In the genomic region with DNA sequence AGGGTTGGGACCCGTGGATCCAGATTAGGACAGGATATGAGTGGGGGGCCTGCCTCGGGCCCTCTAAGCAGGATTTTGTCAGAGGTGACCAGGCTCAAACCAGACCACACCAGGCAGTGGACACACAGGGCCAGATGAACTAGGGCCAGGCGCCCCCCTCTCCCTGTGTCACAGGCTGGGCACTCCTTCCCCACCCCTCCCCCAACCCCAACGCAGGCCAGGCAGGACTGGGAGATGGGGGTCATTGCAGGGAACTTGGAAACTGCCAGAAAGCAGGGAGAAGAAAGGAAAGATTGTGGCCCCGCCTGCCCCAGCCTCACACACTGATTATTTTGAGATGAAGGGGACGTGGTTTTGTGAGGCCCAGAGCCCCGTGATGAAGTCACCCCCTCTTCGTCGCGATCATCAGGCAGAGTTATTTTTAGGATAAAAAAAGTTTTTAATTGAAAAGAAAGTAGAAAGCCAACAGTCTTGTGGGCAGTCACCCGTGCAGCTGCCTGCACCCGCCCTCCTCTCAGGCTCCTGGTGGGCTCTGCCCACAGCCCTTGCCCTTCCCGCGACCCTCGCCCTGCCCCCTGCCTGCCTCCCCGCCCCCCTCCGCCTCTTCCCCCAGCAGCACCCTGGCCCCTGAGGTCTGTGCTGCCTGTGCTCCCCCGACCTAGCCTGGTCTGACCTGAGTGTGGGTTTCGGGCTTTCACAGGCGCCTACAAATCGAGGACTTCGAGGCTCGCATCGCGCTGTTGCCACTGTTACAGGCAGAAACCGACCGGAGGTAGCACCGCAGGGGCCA, we compare ENCODE assay signal across 24 cellular contexts. TPM values are rescaled to one million over a fixed set of nuclear protein-coding genes. Genes with fewer than 3 reads are reported as not detected.
DNase-seq lines count a peak whose midpoint lies in the region; ATAC-seq and TF ChIP-seq lines count a peak whose summit lies in the region.
"Had no signal": no experiment of that assay in that cellular context is flagged by ENCODE, and none has a peak within 500 bp of the region (broad histone marks: within the 10 kb centered on the region; RNA-seq: fewer than 3 reads in every experiment).

No MANE protein-coding gene starts in this region.

- ATAC-seq in IMR-90 (ENCODE audit: low read depth) (no peak), memory B cell (ENCODE audit: low read depth) (peak; percentile 20), GM19324 (IDR thresholded peaks at IDR 0.05; ENCODE audit: low FRiP score, unreplicated experiment) (no peak), SK-N-SH treated with all-trans-retinoic acid at 6 μM for 48 hours (no peak), GM19455 (IDR thresholded peaks at IDR 0.05; ENCODE audit: unreplicated experiment) (no peak)
- ATAC-seq: left colon; natural killer cell treated with Interleukin-12 subunit alpha and Interleukin-12 subunit beta and Interleukin-15 and Interleukin-18, amount 100 ng/mL, for 72 hours had no signal

- peak overlapping the region; percentile 14 for H2AFZ ChIP-seq in IMR-90 (replicated peaks; ENCODE audit: low read length, poor library complexity)

- WGBS in IMR-90 (ENCODE audit: extremely low coverage in 2 of 2, insufficient read length in 1 of 2), 2 experiments, result 95% methylated on average over 8 of the region's 28 CpGs; no CpG with 5 or more reads in 1 of the 2 experiments

- H3K27ac ChIP-seq in BLaER1 treated with 17β-estradiol and CSF1 and Interleukin-3, amounts not matched to agents 10 nM and 100 nM, result peak overlapping the region in 8 of 11 experiments; percentile 54 to 67 (median 62); a peak in 17 of 22 replicates
- H3K27ac ChIP-seq in IMR-90 (ENCODE audit: insufficient read depth, low read length) (no peak overlapping the region), RWPE1 (peak overlapping the region; percentile 19; the same call in 1 of the 2 replicates)
- H3K27ac ChIP-seq: adrenal gland, prostate gland, suprapubic skin, uterus, WERI-Rb-1 had no signal

- H4K91ac ChIP-seq in IMR-90 (ENCODE audit: insufficient read depth, low read depth, low read length), result no peak overlapping the region

- H3K79me1 ChIP-seq in IMR-90 (ENCODE audit: low read depth in 1 of 2, low read length in 2 of 2), result peaks cover 9 to 34% of the 10 kb centered on the region in 2 experiments

- no peak overlapping the region for H2AK5ac ChIP-seq in IMR-90 (ENCODE audit: low read depth, low read length)

- in situ Hi-C loops in IMR-90 (cut with MboI; ENCODE audit: low sequenced_read_pairs), result loop anchor here (25.0 kb wide), 1 partner anchor 436 kb away; no protein-coding TSS in a partner anchor

- H3K23ac ChIP-seq in IMR-90 (ENCODE audit: low read depth, low read length), result no peak overlapping the region

- no peak overlapping the region for H4K8ac ChIP-seq in IMR-90 (ENCODE audit: low read depth in 2 of 2, low read length in 2 of 2)

- H3K4me2 ChIP-seq in BLaER1 treated with 17β-estradiol and CSF1 and Interleukin-3, amounts not matched to agents 10 nM and 100 nM, result peak overlapping the region; percentile 74 to 88 (median 80)
- H3K4me2 ChIP-seq in IMR-90 (ENCODE audit: low read depth, low read length), result no peak overlapping the region

- H2BK20ac ChIP-seq in IMR-90 (ENCODE audit: low read depth, low read length), result no peak overlapping the region

- CTCF ChIA-PET in IMR-90 (lab: Yijun Ruan, JAX), result no interaction called here
- CTCF ChIA-PET in RWPE1 (lab: Yijun Ruan, JAX), result no interaction called here

- peaks cover 34 to 86% (median 56%) of the 10 kb centered on the region in 11 experiments for H4K20me1 ChIP-seq in BLaER1 treated with 17β-estradiol and CSF1 and Interleukin-3, amounts not matched to agents 10 nM and 100 nM
- peaks cover 33% of the 10 kb centered on the region for H4K20me1 ChIP-seq in IMR-90 (ENCODE audit: insufficient read depth, low read length)

- H3K4ac ChIP-seq in IMR-90 (ENCODE audit: low read depth, low read length), result no peak overlapping the region

- no peak overlapping the region for H3K14ac ChIP-seq in IMR-90 (replicated peaks; ENCODE audit: low read depth, low read length)

- POLR2A ChIA-PET in IMR-90 (lab: Charles Lee; ENCODE audit: unreplicated experiment), result no interaction called here
- POLR2A ChIA-PET in RWPE1 (lab: Yijun Ruan, JAX; ENCODE audit: low non-redundant PET), result no interaction called here

- no peak for DNase-seq in IMR-90
- no peak for DNase-seq in RWPE1 (ENCODE audit: low spot score)
- DNase-seq in memory B cell (ENCODE audit: low spot score in 2 of 2), result no peak
- DNase-seq in mucosa of gallbladder (ENCODE audit: low spot score), result no peak
- DNase-seq: activated CD4-positive, alpha-beta T cell treated with anti-CD3 and anti-CD28 coated beads, Interleukin-2, amount 50 U/mL, for 1 hour; activated CD8-positive, alpha-beta memory T cell treated with anti-CD3 and anti-CD28 coated beads, Interleukin-2, amount 50 U/mL, for 4 hours; activated gamma-delta T cell; adrenal gland; left colon; NCI-H1092; NCI-H2081; NCI-H446 treated with DMSO at 0.1 percent for 48 hours; T-helper 2 cell; uterus; WERI-Rb-1 had no signal

- H3K18ac ChIP-seq in IMR-90 (ENCODE audit: low read depth, low read length), result no peak overlapping the region

- peaks cover 9% of the 10 kb centered on the region for H3K4me1 Mint-ChIP-seq in memory B cell

- H3K36me3 ChIP-seq in BLaER1 treated with 17β-estradiol and CSF1 and Interleukin-3, amounts not matched to agents 10 nM and 100 nM, result peaks cover 24 to 75% (median 57%) of the 10 kb centered on the region in 11 experiments
- H3K36me3 ChIP-seq in IMR-90 (ENCODE audit: control insufficient read depth, insufficient read depth, low read length), result peaks cover 26% of the 10 kb centered on the region
- H3K36me3 ChIP-seq: prostate gland, uterus had no signal

- H3K9ac ChIP-seq in BLaER1 treated with 17β-estradiol and CSF1 and Interleukin-3, amounts not matched to agents 10 nM and 100 nM, result peak overlapping the region; percentile 25 to 69 (median 56); a peak in 20 of 22 replicates
- no peak overlapping the region for H3K9ac ChIP-seq in IMR-90 (ENCODE audit: low read depth, low read length)

- TF ChIP-seq RAD21 in IMR-90 (IDR thresholded peaks at IDR 0.05; ENCODE audit: low read length), result no peak

- peaks cover 62 to 76% (median 68%) of the 10 kb centered on the region in 10 experiments for H3K4me1 ChIP-seq in BLaER1 treated with 17β-estradiol and CSF1 and Interleukin-3, amounts not matched to agents 10 nM and 100 nM
- H3K4me1 ChIP-seq in IMR-90 (ENCODE audit: control insufficient read depth, insufficient read depth, low read length), result peaks cover 6% of the 10 kb centered on the region
- H3K4me1 ChIP-seq: adrenal gland, prostate gland, suprapubic skin, uterus had no signal

- H3K4me3 ChIP-seq in BLaER1 treated with 17β-estradiol and CSF1 and Interleukin-3, amounts not matched to agents 10 nM and 100 nM, result peak overlapping the region in 2 of 10 experiments; percentile 31 to 46; a peak in 4 of 20 replicates
- no peak overlapping the region for H3K4me3 ChIP-seq in IMR-90 (ENCODE audit: insufficient read depth, low read depth, low read length)
- H3K4me3 ChIP-seq: adrenal gland, prostate gland, suprapubic skin, uterus had no signal

- H3K56ac ChIP-seq in IMR-90 (ENCODE audit: extremely low read depth, insufficient read depth, low read length), result no peak overlapping the region

- TF ChIP-seq POLR2A in IMR-90 (IDR thresholded peaks at IDR 0.05; ENCODE audit: low read depth, low read length), result no peak

- intact Hi-C loops in IMR-90 (cut with micrococcal nuclease), result no loop called here

- peak overlapping the region; percentile 3 for H2AK9ac ChIP-seq in IMR-90 (replicated peaks; ENCODE audit: low read depth, low read length, poor library complexity)

- no peak overlapping the region for H2BK120ac ChIP-seq in IMR-90 (ENCODE audit: low read depth, low read length)

- H3K27ac Mint-ChIP-seq in memory B cell, result no peak overlapping the region
- H3K27ac Mint-ChIP-seq: dendritic cell treated with granulocyte-macrophage colony-stimulating factor and Interleukin-4, amounts not matched to agents 40 ng/mL and 50 ng/mL, for 4 days; natural killer cell treated with Interleukin-12 subunit alpha and Interleukin-12 subunit beta and Interleukin-15 and Interleukin-18, amount 100 ng/mL, for 72 hours had no signal

- H3K4me3 Mint-ChIP-seq in memory B cell, result no peak overlapping the region
- H3K4me3 Mint-ChIP-seq: dendritic cell treated with granulocyte-macrophage colony-stimulating factor and Interleukin-4, amounts not matched to agents 40 ng/mL and 50 ng/mL, for 4 days; natural killer cell treated with Interleukin-12 subunit alpha and Interleukin-12 subunit beta and Interleukin-15 and Interleukin-18, amount 100 ng/mL, for 72 hours had no signal

- no peaks in the 10 kb centered on the region for H3K27me3 ChIP-seq in BLaER1 treated with 17β-estradiol and CSF1 and Interleukin-3, amounts not matched to agents 10 nM and 100 nM
- H3K27me3 ChIP-seq in IMR-90 (ENCODE audit: control insufficient read depth, insufficient read depth, low read length), result no peaks in the 10 kb centered on the region
- H3K27me3 ChIP-seq: adrenal gland, suprapubic skin, uterus had no signal

- no peaks in the 10 kb centered on the region for H3K27me3 Mint-ChIP-seq in memory B cell
- H3K27me3 Mint-ChIP-seq: dendritic cell treated with granulocyte-macrophage colony-stimulating factor and Interleukin-4, amounts not matched to agents 40 ng/mL and 50 ng/mL, for 4 days; natural killer cell treated with Interleukin-12 subunit alpha and Interleukin-12 subunit beta and Interleukin-15 and Interleukin-18, amount 100 ng/mL, for 72 hours had no signal

- no peaks in the 10 kb centered on the region for H3K9me3 ChIP-seq in BLaER1 treated with 17β-estradiol and CSF1 and Interleukin-3, amounts not matched to agents 10 nM and 100 nM (replicated peaks in 1 of 11)
- no peaks in the 10 kb centered on the region for H3K9me3 ChIP-seq in IMR-90 (ENCODE audit: control insufficient read depth, insufficient read depth, low read length)
- H3K9me3 ChIP-seq: adrenal gland, prostate gland, suprapubic skin, uterus had no signal

- H3K9me1 ChIP-seq in IMR-90 (ENCODE audit: insufficient read depth, low read length), result no peaks in the 10 kb centered on the region

- peaks cover 2% of the 10 kb centered on the region for H3K36me3 Mint-ChIP-seq in memory B cell
- H3K36me3 Mint-ChIP-seq: natural killer cell treated with Interleukin-12 subunit alpha and Interleukin-12 subunit beta and Interleukin-15 and Interleukin-18, amount 100 ng/mL, for 72 hours had no signal

- dilution Hi-C loops in IMR-90 (cut with HindIII; ENCODE audit: low sequenced_read_pairs, unreplicated experiment), result no loop called here

- no peaks in the 10 kb centered on the region for H3K9me3 Mint-ChIP-seq in memory B cell
- H3K9me3 Mint-ChIP-seq: dendritic cell treated with granulocyte-macrophage colony-stimulating factor and Interleukin-4, amounts not matched to agents 40 ng/mL and 50 ng/mL, for 4 days; natural killer cell treated with Interleukin-12 subunit alpha and Interleukin-12 subunit beta and Interleukin-15 and Interleukin-18, amount 100 ng/mL, for 72 hours had no signal

- H2BK5ac ChIP-seq in IMR-90 (ENCODE audit: low read depth, low read length, poor library complexity, severe bottlenecking), result no peak overlapping the region

- TF ChIP-seq CTCF in IMR-90 (conservative IDR thresholded peaks at IDR 0.05; ENCODE audit: low read depth, low read length), result no peak
- TF ChIP-seq CTCF in RWPE1 (conservative IDR thresholded peaks at IDR 0.05; ENCODE audit: low read depth), result no peak

- BruUV-seq in IMR-90 (replicated peaks; lab: Mats Ljungman, UMichigan), result no TSS peak

- no peak overlapping the region for H2BK15ac ChIP-seq in IMR-90 (ENCODE audit: low read depth, low read length)

- no peak overlapping the region for H4K5ac ChIP-seq in IMR-90 (ENCODE audit: low read depth, low read length)

RNA-seq across cellular contexts. Expression of a gene that starts 1.9 kb away (rescaled TPM):
- 0.56 and 0.72 TPM in 2 replicates for total RNA-seq in IMR-90 (2012; rRNA removed)
- 4.0 and 4.8 TPM in 2 replicates for polyA plus RNA-seq in IMR-90 (2012; rRNA removed)
- polyA plus RNA-seq in IMR-90 (2012; cell fraction: cytosol; rRNA removed), result 2.3 and 3.9 TPM in 2 replicates
- 30.3 and 57.8 TPM in 2 replicates for polyA plus RNA-seq in IMR-90 (2012; cell fraction: nucleus; rRNA removed; ENCODE audit: low replicate concordance)
- 8.9 TPM for total RNA-seq in mucosa of gallbladder

RNA-seq across cellular contexts. Expression of a gene that starts 10.8 kb away (rescaled TPM):
- 30.6 and 33.6 TPM in 2 replicates for total RNA-seq in IMR-90 (2012; rRNA removed)
- 667 and 912 TPM in 2 replicates for polyA plus RNA-seq in IMR-90 (2012; rRNA removed)
- 91.5 and 373 TPM in 2 replicates for polyA plus RNA-seq in IMR-90 (2012; cell fraction: cytosol; rRNA removed)
- polyA plus RNA-seq in IMR-90 (2012; cell fraction: nucleus; rRNA removed; ENCODE audit: low replicate concordance), result 118 and 386 TPM in 2 replicates
- total RNA-seq in mucosa of gallbladder, result 376 TPM

RNA-seq across cellular contexts. Expression of a gene that starts 11.3 kb away (rescaled TPM):
- total RNA-seq in IMR-90 (2012; rRNA removed), result 0.18 and 0.28 TPM in 2 replicates
- polyA plus RNA-seq in IMR-90 (2012; rRNA removed), result 0.87 and 0.96 TPM in 2 replicates
- 0.65 and 1.2 TPM in 2 replicates for polyA plus RNA-seq in IMR-90 (2012; cell fraction: cytosol; rRNA removed)
- polyA plus RNA-seq in IMR-90 (2012; cell fraction: nucleus; rRNA removed; ENCODE audit: low replicate concordance), result 0.96 and 2.9 TPM in 2 replicates
- total RNA-seq in mucosa of gallbladder, result 0.26 TPM
- total RNA-seq: SK-MEL-5 had no signal

RNA-seq across cellular contexts. Expression of a gene that starts 11.4 kb away (rescaled TPM):
- 0.56 and 1.3 TPM in 2 replicates for total RNA-seq in IMR-90 (2012; rRNA removed)
- polyA plus RNA-seq in IMR-90 (2012; rRNA removed), result 2.0 and 2.2 TPM in 2 replicates
- polyA plus RNA-seq in IMR-90 (2012; cell fraction: cytosol; rRNA removed), result 1.7 and 2.5 TPM in 2 replicates
- polyA plus RNA-seq in IMR-90 (2012; cell fraction: nucleus; rRNA removed; ENCODE audit: low replicate concordance), result 0.96 and 4.6 TPM in 2 replicates
- 3.3 TPM for total RNA-seq in mucosa of gallbladder

Comparison
In these comparisons a context has a peak if more than half of its experiments do, and no peak if none do; other contexts are left out.
1. RNA of a gene that starts 10.8 kb away (total RNA-seq): 376 TPM in mucosa of gallbladder (single experiment); 30.6 to 33.6 TPM in IMR-90; every median in the first group is over 10 times any median in the second.